13 cellular contexts compared by ENCODE assay signal in genomic region chr16:89366561-89367537, GRCh38.
DNase-seq lines count a peak whose midpoint lies in the region; ATAC-seq, FAIRE-seq and TF ChIP-seq lines count a peak whose summit lies in the region.
"Had no signal": no experiment of that assay in that cellular context is flagged by ENCODE, and none has a peak within 500 bp of the region (broad histone marks: within the 10 kb centered on the region; RNA-seq: fewer than 3 reads in every experiment).

No MANE protein-coding gene starts in this region.

- no peak overlapping the region for H3K4me3 ChIP-seq in smooth muscle cell
- no peak overlapping the region for H3K4me3 ChIP-seq in PC-9
- H3K4me3 ChIP-seq: dorsolateral prefrontal cortex, mucosa of descending colon, right lobe of liver had no signal

- no peak overlapping the region for H3K9ac ChIP-seq in smooth muscle cell (ENCODE audit: low read depth)

- H3K27me3 ChIP-seq in smooth muscle cell (ENCODE audit: low read depth) = no peaks in the 10 kb centered on the region
- no peaks in the 10 kb centered on the region for H3K27me3 ChIP-seq in PC-9 (ENCODE audit: insufficient read depth, low read depth)
- H3K27me3 ChIP-seq: dorsolateral prefrontal cortex, right lobe of liver had no signal

- H2AFZ ChIP-seq in smooth muscle cell (ENCODE audit: low read depth) (no peak overlapping the region), PC-9 (no peak overlapping the region)

- H3K79me2 ChIP-seq in smooth muscle cell (ENCODE audit: low read depth) (peaks cover 98% of the 10 kb centered on the region), PC-9 (ENCODE audit: low read depth) (peaks cover 99% of the 10 kb centered on the region)

- 89% methylated on average over 36 of the region's 37 CpGs for WGBS in smooth muscle cell (ENCODE audit: low lambda C conversion rate)

- peak overlapping the region; percentile 12 for H3K27ac Mint-ChIP-seq in activated naive CD8-positive, alpha-beta T cell treated with anti-CD3 and anti-CD28 coated beads, Interleukin-2, amount 10 ng/mL, durations not matched to agents 7 days and 5 days
- no peak overlapping the region for H3K27ac Mint-ChIP-seq in activated naive CD8-positive, alpha-beta T cell treated with anti-CD3 and anti-CD28 coated beads for 36 hours

- H3K4me1 ChIP-seq in smooth muscle cell (ENCODE audit: low read depth) (peaks cover 31% of the 10 kb centered on the region), PC-9 (replicated peaks; ENCODE audit: insufficient read depth) (peaks cover 47% of the 10 kb centered on the region)

- POLR2A ChIA-PET in activated naive CD8-positive, alpha-beta T cell treated with anti-CD3 and anti-CD28 coated beads, Interleukin-2, amount 10 ng/mL, durations not matched to agents 7 days and 5 days (lab: Charles Lee) = no interaction called here
- POLR2A ChIA-PET in PC-9 (lab: Charles Lee; ENCODE audit: unreplicated experiment) = no interaction called here

- ATAC-seq in activated naive CD8-positive, alpha-beta T cell treated with anti-CD3 and anti-CD28 coated beads, Interleukin-2, amount 10 ng/mL, durations not matched to agents 7 days and 5 days (ENCODE audit: low read depth) = no peak
- ATAC-seq in GM19351 (IDR thresholded peaks at IDR 0.05; ENCODE audit: unreplicated experiment) (no peak), GM19324 (IDR thresholded peaks at IDR 0.05; ENCODE audit: low FRiP score, unreplicated experiment) (no peak)
- ATAC-seq: mucosa of descending colon, Panc1, right lobe of liver had no signal

- DNase-seq in activated naive CD8-positive, alpha-beta T cell treated with anti-CD3 and anti-CD28 coated beads, Interleukin-2, amount 10 ng/mL, durations not matched to agents 7 days and 5 days = no peak
- DNase-seq in activated naive CD8-positive, alpha-beta T cell treated with anti-CD3 and anti-CD28 coated beads for 36 hours = no peak
- DNase-seq in RCC 7860 (ENCODE audit: low spot score) (peak; percentile 55), glomerular visceral epithelial cell (ENCODE audit: extremely low spot score) (peak; percentile 60), smooth muscle cell (lab: John Stamatoyannopoulos, UW; ENCODE audit: unreplicated experiment) (no peak), PC-9 (no peak)
- DNase-seq: mucosa of descending colon, T1000 had no signal

- H3K4me2 ChIP-seq in smooth muscle cell (peak overlapping the region; percentile 15), PC-9 (no peak overlapping the region)

- H3K36me3 ChIP-seq in smooth muscle cell (ENCODE audit: low read depth) (no peaks in the 10 kb centered on the region), PC-9 (ENCODE audit: low read depth) (0 out of 2 replicates have a peak, but pooled peaks cover 4% of the 10 kb centered on the region)
- H3K36me3 ChIP-seq: right lobe of liver had no signal

- no peak overlapping the region for H3K4me3 Mint-ChIP-seq in activated naive CD8-positive, alpha-beta T cell treated with anti-CD3 and anti-CD28 coated beads, Interleukin-2, amount 10 ng/mL, durations not matched to agents 7 days and 5 days
- H3K4me3 Mint-ChIP-seq in activated naive CD8-positive, alpha-beta T cell treated with anti-CD3 and anti-CD28 coated beads for 36 hours = no peak overlapping the region

- no TSS peak for BruUV-seq in PC-9 (replicated peaks; lab: Mats Ljungman, UMichigan)

- CTCF ChIA-PET in PC-9 (lab: Charles Lee) = no interaction called here

- no peaks in the 10 kb centered on the region for H3K9me3 Mint-ChIP-seq in activated naive CD8-positive, alpha-beta T cell treated with anti-CD3 and anti-CD28 coated beads, Interleukin-2, amount 10 ng/mL, durations not matched to agents 7 days and 5 days
- H3K9me3 Mint-ChIP-seq in activated naive CD8-positive, alpha-beta T cell treated with anti-CD3 and anti-CD28 coated beads for 36 hours = no peaks in the 10 kb centered on the region

- no peaks in the 10 kb centered on the region for H3K27me3 Mint-ChIP-seq in activated naive CD8-positive, alpha-beta T cell treated with anti-CD3 and anti-CD28 coated beads, Interleukin-2, amount 10 ng/mL, durations not matched to agents 7 days and 5 days
- H3K27me3 Mint-ChIP-seq in activated naive CD8-positive, alpha-beta T cell treated with anti-CD3 and anti-CD28 coated beads for 36 hours = no peaks in the 10 kb centered on the region

- H3K27ac ChIP-seq in smooth muscle cell (ENCODE audit: low read depth) = peak overlapping the region; percentile 55
- H3K27ac ChIP-seq in PC-9 = no peak overlapping the region
- H3K27ac ChIP-seq: dorsolateral prefrontal cortex, right lobe of liver had no signal

- peaks cover 58% of the 10 kb centered on the region for H3K4me1 Mint-ChIP-seq in activated naive CD8-positive, alpha-beta T cell treated with anti-CD3 and anti-CD28 coated beads, Interleukin-2, amount 10 ng/mL, durations not matched to agents 7 days and 5 days
- H3K4me1 Mint-ChIP-seq in activated naive CD8-positive, alpha-beta T cell treated with anti-CD3 and anti-CD28 coated beads for 36 hours = peaks cover 81% of the 10 kb centered on the region

- intact Hi-C loops in PC-9 (cut with micrococcal nuclease; ENCODE audit: unreplicated experiment) = no loop called here

- peaks cover 100% of the 10 kb centered on the region for H4K20me1 ChIP-seq in smooth muscle cell (ENCODE audit: low read depth)
- H4K20me1 ChIP-seq in PC-9 (ENCODE audit: insufficient read depth) = peaks cover 100% of the 10 kb centered on the region

- H3K36me3 Mint-ChIP-seq in activated naive CD8-positive, alpha-beta T cell treated with anti-CD3 and anti-CD28 coated beads, Interleukin-2, amount 10 ng/mL, durations not matched to agents 7 days and 5 days = peaks cover 8% of the 10 kb centered on the region
- H3K36me3 Mint-ChIP-seq in activated naive CD8-positive, alpha-beta T cell treated with anti-CD3 and anti-CD28 coated beads for 36 hours = peaks cover 27% of the 10 kb centered on the region

- no peak for FAIRE-seq in RCC 7860 (lab: Jason Lieb, UNC)

- H3K9me2 ChIP-seq in PC-9 (ENCODE audit: insufficient read depth) = no peaks in the 10 kb centered on the region

- H3K9me3 ChIP-seq in smooth muscle cell (replicated peaks; ENCODE audit: low read depth) (no peaks in the 10 kb centered on the region), PC-9 (ENCODE audit: insufficient read depth, low read depth) (no peaks in the 10 kb centered on the region)
- H3K9me3 ChIP-seq: mucosa of descending colon, right lobe of liver had no signal

- peaks cover 27% of the 10 kb centered on the region for H3F3A ChIP-seq in smooth muscle cell (ENCODE audit: low read depth)
- H3F3A ChIP-seq in PC-9 (ENCODE audit: insufficient read depth, low read depth) = peaks cover 48% of the 10 kb centered on the region

- TF ChIP-seq CTCF in smooth muscle cell (IDR thresholded peaks at IDR 0.05; ENCODE audit: borderline replicate concordance, insufficient read depth, poor library complexity, severe bottlenecking) (no peak), PC-9 (conservative IDR thresholded peaks at IDR 0.05) (no peak)

Comparison
In these comparisons a context has a peak if more than half of its experiments do, and no peak if none do; other contexts are left out.
1. DNase-seq: peak in RCC 7860 (single experiment) and glomerular visceral epithelial cell (single experiment); none in activated naive CD8-positive, alpha-beta T cell treated with anti-CD3 and anti-CD28 coated beads, Interleukin-2, amount 10 ng/mL, durations not matched to agents 7 days and 5 days (single experiment), activated naive CD8-positive, alpha-beta T cell treated with anti-CD3 and anti-CD28 coated beads for 36 hours (single experiment), smooth muscle cell (single experiment) and PC-9 (0 of 2).